8 cellular contexts compared by ENCODE assay signal in genomic region chr12:62259993-62260732, GRCh38. TPM values are rescaled to one million over a fixed set of nuclear protein-coding genes. Genes with fewer than 3 reads are reported as not detected.
DNase-seq lines count a peak whose midpoint lies in the region; ATAC-seq and TF ChIP-seq lines count a peak whose summit lies in the region.

Gene USP15, plus strand, starts transcription at chr12:62260404. Its CDS starts 11 bp downstream, at chr12:62260415.

- peak; percentile 90 for DNase-seq in DMS153 (lab: John Stamatoyannopoulos, UW)
- DNase-seq in IMR-90 = peak; percentile 97
- DNase-seq in OCI-M1 (lab: John Stamatoyannopoulos, UW) = peak; percentile 95
- DNase-seq in activated T-cell treated with anti-CD3 and anti-CD28 coated beads, Interleukin-2, amount 50 U/mL, for 24 hours = peak; percentile 98
- DNase-seq in erythroblast (lab: John Stamatoyannopoulos, UW) = peak; percentile 99
- peak; percentile 94 for DNase-seq in stimulated activated CD8-positive, alpha-beta memory T cell treated with anti-CD3 and anti-CD28 coated beads, Interleukin-7, amount 100 ng/mL, for 1 hour (ENCODE audit: low read depth in 2 of 2)

- H4K8ac ChIP-seq in IMR-90 (ENCODE audit: low read depth in 2 of 2, low read length in 2 of 2) = peak within 1 kb of the TSS; percentile 94 to 98

- peak within 1 kb of the TSS; percentile 81 for H4K91ac ChIP-seq in IMR-90 (ENCODE audit: insufficient read depth, low read depth, low read length)

- H3K4me1 ChIP-seq in IMR-90 (ENCODE audit: control insufficient read depth, insufficient read depth, low read length) (no peaks in the 10 kb centered on the region; the same call in 1 of the 2 replicates), mucosa of stomach (ENCODE audit: control insufficient read depth, insufficient read depth, low read length) (peaks cover 4% of the 10 kb centered on the region)

- H3K27me3 ChIP-seq in IMR-90 (ENCODE audit: control insufficient read depth, insufficient read depth, low read length) (no peaks in the 10 kb centered on the region), mucosa of stomach (ENCODE audit: control insufficient read depth, insufficient read depth, low read length) (no peaks in the 10 kb centered on the region)

- peak within 1 kb of the TSS; percentile 92 for H3K27ac ChIP-seq in IMR-90 (ENCODE audit: insufficient read depth, low read length)

- H2AK5ac ChIP-seq in IMR-90 (ENCODE audit: low read depth, low read length) = peak within 1 kb of the TSS; percentile 68

- H4K20me1 ChIP-seq in IMR-90 (ENCODE audit: insufficient read depth, low read length) = peaks cover 7% of the 10 kb centered on the region; the same call in 1 of the 2 replicates

- peak within 1 kb of the TSS; percentile 100 for H3K27ac Mint-ChIP-seq in activated T-cell treated with anti-CD3 and anti-CD28 coated beads, Interleukin-2, amount 50 U/mL, for 24 hours

- dilution Hi-C loops in IMR-90 (cut with HindIII; ENCODE audit: low sequenced_read_pairs, unreplicated experiment) = no loop called here

- H3K4me3 ChIP-seq in IMR-90 (ENCODE audit: insufficient read depth, low read depth, low read length) (peak within 1 kb of the TSS; percentile 75), mucosa of stomach (ENCODE audit: low read length) (peak within 1 kb of the TSS; percentile 98)

- H3K4me3 Mint-ChIP-seq in activated T-cell treated with anti-CD3 and anti-CD28 coated beads, Interleukin-2, amount 50 U/mL, for 24 hours = peak within 1 kb of the TSS; percentile 97

- ATAC-seq in GM21528 (IDR thresholded peaks at IDR 0.05; ENCODE audit: low FRiP score, unreplicated experiment) = peak; percentile 79
- ATAC-seq in IMR-90 (ENCODE audit: low read depth) = peak; percentile 96

- H2BK15ac ChIP-seq in IMR-90 (ENCODE audit: low read depth, low read length) = peak within 1 kb of the TSS; percentile 82

- H3K4me2 ChIP-seq in IMR-90 (ENCODE audit: low read depth, low read length) = peak within 1 kb of the TSS; percentile 88

- H3K14ac ChIP-seq in IMR-90 (replicated peaks; ENCODE audit: low read depth, low read length) = peak within 1 kb of the TSS; percentile 89

- TF ChIP-seq RAD21 in IMR-90 (IDR thresholded peaks at IDR 0.05; ENCODE audit: low read length) = no peak

- no peaks in the 10 kb centered on the region for H3K27me3 Mint-ChIP-seq in activated T-cell treated with anti-CD3 and anti-CD28 coated beads, Interleukin-2, amount 50 U/mL, for 24 hours

- H2BK5ac ChIP-seq in IMR-90 (ENCODE audit: low read depth, low read length, poor library complexity, severe bottlenecking) = peak within 1 kb of the TSS; percentile 89

- H3K9me3 ChIP-seq in IMR-90 (ENCODE audit: control insufficient read depth, insufficient read depth, low read length) (no peaks in the 10 kb centered on the region), mucosa of stomach (ENCODE audit: control insufficient read depth, low read length) (no peaks in the 10 kb centered on the region)

- no TSS peak for BruUV-seq in IMR-90 (replicated peaks; lab: Mats Ljungman, UMichigan)

- peak; percentile 88 for TF ChIP-seq POLR2A in IMR-90 (IDR thresholded peaks at IDR 0.05; ENCODE audit: low read depth, low read length)
- TF ChIP-seq POLR2A in erythroblast (IDR thresholded peaks at IDR 0.05; ENCODE audit: low read length) = peak; percentile 86

- peak within 1 kb of the TSS; percentile 96 for H3K4ac ChIP-seq in IMR-90 (ENCODE audit: low read depth, low read length)

- H3K18ac ChIP-seq in IMR-90 (ENCODE audit: low read depth, low read length) = peak within 1 kb of the TSS; percentile 81

- H3K9ac ChIP-seq in IMR-90 (ENCODE audit: low read depth, low read length) (peak within 1 kb of the TSS; percentile 95), mucosa of stomach (ENCODE audit: low read length) (peak within 1 kb of the TSS; percentile 89)

- no peaks in the 10 kb centered on the region for H3K9me1 ChIP-seq in IMR-90 (ENCODE audit: insufficient read depth, low read length)

- POLR2A ChIA-PET in IMR-90 (lab: Charles Lee; ENCODE audit: unreplicated experiment) = interaction anchor here (0.5 to 0.6 kb wide), 3 partner anchors 29 to 221 kb away, joined by 3 to 8 read pairs (median 4); no protein-coding TSS in a partner anchor

- H2AFZ ChIP-seq in IMR-90 (replicated peaks; ENCODE audit: low read length, poor library complexity) = peak within 1 kb of the TSS; percentile 96

- peak within 1 kb of the TSS; percentile 73 for H2AK9ac ChIP-seq in IMR-90 (replicated peaks; ENCODE audit: low read depth, low read length, poor library complexity)

- peaks cover 47% of the 10 kb centered on the region for H3K36me3 Mint-ChIP-seq in activated T-cell treated with anti-CD3 and anti-CD28 coated beads, Interleukin-2, amount 50 U/mL, for 24 hours (ENCODE audit: low read depth)

- H3K9me3 Mint-ChIP-seq in activated T-cell treated with anti-CD3 and anti-CD28 coated beads, Interleukin-2, amount 50 U/mL, for 24 hours = no peaks in the 10 kb centered on the region

- peak within 1 kb of the TSS; percentile 17; the same call in 1 of the 2 replicates for H2BK20ac ChIP-seq in IMR-90 (ENCODE audit: low read depth, low read length)

- peak within 1 kb of the TSS; percentile 93 for H3K56ac ChIP-seq in IMR-90 (ENCODE audit: extremely low read depth, insufficient read depth, low read length)

- intact Hi-C loops in IMR-90 (cut with micrococcal nuclease) = loop anchor here (2.0 to 10.0 kb wide), 3 partner anchors 135 to 535 kb away; no protein-coding TSS in a partner anchor

- 0% methylated on average over 20 of the region's 61 CpGs; no CpG with 5 or more reads in 1 of the 2 experiments for WGBS in IMR-90 (ENCODE audit: extremely low coverage in 2 of 2, insufficient read length in 1 of 2), 2 experiments

- H3K23ac ChIP-seq in IMR-90 (ENCODE audit: low read depth, low read length) = peak within 1 kb of the TSS; percentile 97

- peak within 1 kb of the TSS; percentile 54 for H4K5ac ChIP-seq in IMR-90 (ENCODE audit: low read depth, low read length)

- in situ Hi-C loops in IMR-90 (cut with MboI; ENCODE audit: low sequenced_read_pairs) = loop anchor here (10.0 kb wide), 1 partner anchor 535 kb away; no protein-coding TSS in a partner anchor

- CTCF ChIA-PET in IMR-90 (lab: Yijun Ruan, JAX) = interaction anchor here (0.7 to 1.0 kb wide), 3 partner anchors 11 to 534 kb away, joined by 3 read pairs; no protein-coding TSS in a partner anchor

- peaks cover 0 to 22% of the 10 kb centered on the region in 2 experiments; a peak in 2 of 4 replicates for H3K79me1 ChIP-seq in IMR-90 (ENCODE audit: low read depth in 1 of 2, low read length in 2 of 2)

- peak; percentile 90 for TF ChIP-seq CTCF in IMR-90 (conservative IDR thresholded peaks at IDR 0.05; ENCODE audit: low read depth, low read length)

- H2BK120ac ChIP-seq in IMR-90 (ENCODE audit: low read depth, low read length) = peak within 1 kb of the TSS; percentile 90

- H3K36me3 ChIP-seq in IMR-90 (ENCODE audit: control insufficient read depth, insufficient read depth, low read length) (no peaks in the 10 kb centered on the region), mucosa of stomach (ENCODE audit: control insufficient read depth, insufficient read depth, low read length) (no peaks in the 10 kb centered on the region)

- H3K4me1 Mint-ChIP-seq in activated T-cell treated with anti-CD3 and anti-CD28 coated beads, Interleukin-2, amount 50 U/mL, for 24 hours (ENCODE audit: low read depth) = peaks cover 62% of the 10 kb centered on the region

TF ChIP-seq in IMR-90, 13 proteins besides CTCF, POLR2A, EP300 and RAD21:
- no peak for TF ChIP-seq CEBPB (IDR thresholded peaks at IDR 0.05; ENCODE audit: low read depth, low read length)
- TF ChIP-seq USF2 (IDR thresholded peaks at IDR 0.05; ENCODE audit: low read depth, low read length) = no peak
- TF ChIP-seq NFE2L2 (IDR thresholded peaks at IDR 0.05; ENCODE audit: low read depth, low read length) = no peak; the same call in 1 of the 2 replicates
- peak; percentile 96; the same call in 1 of the 2 replicates for TF ChIP-seq CHD1 (IDR thresholded peaks at IDR 0.05; ENCODE audit: low read depth, low read length)
- peak; percentile 90 for TF ChIP-seq MAZ (IDR thresholded peaks at IDR 0.05; ENCODE audit: borderline replicate concordance, low read depth, low read length)
- 0 out of 2 replicates have a peak, but pooled peaks have one; percentile 11 for TF ChIP-seq SMC3 (IDR thresholded peaks at IDR 0.05; ENCODE audit: low read depth, low read length)
- TF ChIP-seq BHLHE40 (IDR thresholded peaks at IDR 0.05; ENCODE audit: low read depth, low read length) = peak; percentile 98
- peak; percentile 59; the same call in 1 of the 2 replicates for TF ChIP-seq MXI1 (IDR thresholded peaks at IDR 0.05; ENCODE audit: borderline replicate concordance, low read depth, low read length)
- no peak for TF ChIP-seq RFX5 (IDR thresholded peaks at IDR 0.05; ENCODE audit: low read depth, low read length)
- TF ChIP-seq ELK1 (IDR thresholded peaks at IDR 0.05; ENCODE audit: borderline replicate concordance, low read depth, low read length) = no peak
- TF ChIP-seq MAFK (IDR thresholded peaks at IDR 0.05; ENCODE audit: low read depth, low read length) = no peak

RNA-seq across cellular contexts. Expression of gene USP15, which starts in this region (rescaled TPM):
- 49.6 and 82.5 TPM in 2 replicates for total RNA-seq in IMR-90 (2012; rRNA removed)
- 27.6 and 28.5 TPM in 2 replicates for polyA plus RNA-seq in IMR-90 (2012; rRNA removed)
- 7.2 and 17.5 TPM in 2 replicates for polyA plus RNA-seq in IMR-90 (2012; cell fraction: cytosol; rRNA removed)
- polyA plus RNA-seq in IMR-90 (2012; cell fraction: nucleus; rRNA removed; ENCODE audit: low replicate concordance) = 11.5 and 95.7 TPM in 2 replicates

Comparison
In these comparisons a context has a peak if more than half of its experiments do, and no peak if none do; other contexts are left out.
1. Peak in every context shown above with its lines: DNase-seq, ATAC-seq, H3K4me3 ChIP-seq and H3K27ac ChIP-seq.